ENCODE assay signal across 20 cellular contexts in the genomic region with DNA sequence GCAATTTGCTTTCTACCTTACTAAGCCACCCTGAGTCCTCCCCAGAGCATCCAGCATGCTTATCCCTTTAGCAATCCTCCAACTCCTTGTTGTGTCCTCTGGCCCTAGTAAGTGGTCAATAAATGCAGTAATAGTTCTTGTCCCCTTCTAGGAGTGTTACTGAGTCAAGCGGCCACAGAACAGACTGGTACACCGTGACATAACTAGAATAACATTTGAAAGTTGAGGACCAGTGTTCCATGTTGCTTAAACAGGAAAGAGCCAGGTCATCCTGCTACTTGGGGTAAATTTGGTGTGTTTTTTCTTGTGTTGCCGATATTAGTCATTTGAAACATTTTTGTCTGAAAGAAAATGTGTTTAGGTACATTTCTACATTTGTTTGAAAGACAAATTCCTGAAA. TPM values are rescaled to one million over a fixed set of nuclear protein-coding genes. Genes with fewer than 3 reads are reported as not detected.
DNase-seq lines count a peak whose midpoint lies in the region; ATAC-seq, FAIRE-seq and TF ChIP-seq lines count a peak whose summit lies in the region.
"Had no signal": no experiment of that assay in that cellular context is flagged by ENCODE, and none has a peak within 500 bp of the region (broad histone marks: within the 10 kb centered on the region; RNA-seq: fewer than 3 reads in every experiment).

No MANE protein-coding gene starts in this region.

- H3K23me2 ChIP-seq in H9 (ENCODE audit: insufficient read length, low read depth, low read length, poor library complexity, severe bottlenecking), result peaks cover 5% of the 10 kb centered on the region

- H3K4me2 ChIP-seq in H9 (ENCODE audit: insufficient read depth, insufficient read length, low read length) (no peak overlapping the region), GM12878 (ENCODE audit: control insufficient read depth, insufficient read depth) (no peak overlapping the region), osteoblast (ENCODE audit: insufficient read depth, low read length) (no peak overlapping the region)

- H3K79me2 ChIP-seq in H9 (ENCODE audit: insufficient read depth, low read length), result no peaks in the 10 kb centered on the region
- H3K79me2 ChIP-seq in GM12878 (ENCODE audit: control insufficient read depth, insufficient read depth, low read length), result no peaks in the 10 kb centered on the region; the same call in 1 of the 2 replicates
- H3K79me2 ChIP-seq in osteoblast (ENCODE audit: insufficient read depth, low read length), result no peaks in the 10 kb centered on the region

- no peak overlapping the region for H2AFZ ChIP-seq in H9 (ENCODE audit: low read length)
- H2AFZ ChIP-seq in GM12878 (ENCODE audit: control insufficient read depth, low read depth, low read length), result peak overlapping the region; percentile 59
- peak overlapping the region; percentile 18 for H2AFZ ChIP-seq in osteoblast (ENCODE audit: low read length)

- SMC1A ChIA-PET in GM12878 (lab: Charles Lee; ENCODE audit: uncharacterized antibody, unreplicated experiment), result no interaction called here

- H2BK12ac ChIP-seq in H9 (ENCODE audit: insufficient read length, low read depth, low read length), result no peak overlapping the region

- H3K4me3 ChIP-seq in GM12878 (no peak overlapping the region), osteoblast (ENCODE audit: insufficient read depth, low read length) (no peak overlapping the region), Caco-2 (ENCODE audit: low read depth, low read length) (no peak overlapping the region)
- H3K4me3 ChIP-seq: MG63 had no signal

- no peak overlapping the region for H3K4me3 Mint-ChIP-seq in H9
- H3K4me3 Mint-ChIP-seq in Caco-2 (ENCODE audit: unreplicated experiment), result no peak overlapping the region
- H3K4me3 Mint-ChIP-seq: B cell; CD4-positive, alpha-beta T cell had no signal

- ATAC-seq in GM12878 (peak; percentile 21), GM19452 (IDR thresholded peaks at IDR 0.05; ENCODE audit: unreplicated experiment) (no peak)

- H3K27ac Mint-ChIP-seq in H9 (no peak overlapping the region), Caco-2 (ENCODE audit: unreplicated experiment) (no peak overlapping the region)
- H3K27ac Mint-ChIP-seq: B cell; CD4-positive, alpha-beta T cell had no signal

- H3K4ac ChIP-seq in H9 (ENCODE audit: low read depth, low read length), result no peak overlapping the region

- POLR2A ChIA-PET in GM12878 (lab: Charles Lee) (no interaction called here), Caco-2 (lab: Charles Lee) (no interaction called here)

- no peaks in the 10 kb centered on the region for H3K4me1 ChIP-seq in H9 (ENCODE audit: insufficient read depth, low read length)
- H3K4me1 ChIP-seq in GM12878 (ENCODE audit: control insufficient read depth, insufficient read depth, low read length), result no peaks in the 10 kb centered on the region
- peaks cover 8% of the 10 kb centered on the region for H3K4me1 ChIP-seq in osteoblast (ENCODE audit: insufficient read depth, low read length)
- no peaks in the 10 kb centered on the region for H3K4me1 ChIP-seq in Caco-2

- no peak for DNase-seq in H9
- no peak for DNase-seq in GM12878 (ENCODE audit: low read depth, low spot score)
- DNase-seq in osteoblast (ENCODE audit: insufficient read length, low spot score, missing footprints), result peak; percentile 21
- no peak for DNase-seq in cerebellar cortex (ENCODE audit: low spot score)
- no peak for DNase-seq in Caco-2
- DNase-seq: CD4-positive, alpha-beta T cell; DND-41; H7; KBM-7; MG63; NCI-H1105; NCI-H187; NCI-H446; NCI-H748 treated with DMSO at 0.1 percent for 48 hours; SHP77 had no signal

- H3K9me3 ChIP-seq in H9 (ENCODE audit: control insufficient read depth, low read depth, low read length) (no peaks in the 10 kb centered on the region), KOPT-K1 (ENCODE audit: insufficient read depth, low read length, poor library complexity, severe bottlenecking) (no peaks in the 10 kb centered on the region), GM12878 (replicated peaks; ENCODE audit: control insufficient read depth, insufficient read depth, low read length) (no peaks in the 10 kb centered on the region; the same call in 2 of the 3 replicates), osteoblast (ENCODE audit: low read depth, low read length) (no peaks in the 10 kb centered on the region), Caco-2 (no peaks in the 10 kb centered on the region)
- H3K9me3 ChIP-seq: MG63 had no signal

- H3K27me3 Mint-ChIP-seq in H9 (ENCODE audit: low read depth) (peaks cover 60% of the 10 kb centered on the region), Caco-2 (ENCODE audit: insufficient read depth, unreplicated experiment) (no peaks in the 10 kb centered on the region)
- H3K27me3 Mint-ChIP-seq: B cell had no signal

- H2BK15ac ChIP-seq in H9 (ENCODE audit: low read depth, low read length), result no peak overlapping the region

- H4K5ac ChIP-seq in H9 (ENCODE audit: insufficient read length, low read depth, low read length), result no peak overlapping the region

- H3K9me3 Mint-ChIP-seq in H9, result no peaks in the 10 kb centered on the region; a peak in 1 of 5 replicates
- H3K9me3 Mint-ChIP-seq in Caco-2 (ENCODE audit: unreplicated experiment), result peaks cover 9% of the 10 kb centered on the region
- H3K9me3 Mint-ChIP-seq: CD4-positive, alpha-beta T cell had no signal

- H3K27me3 ChIP-seq in H9 (ENCODE audit: insufficient read depth, low read length) (no peaks in the 10 kb centered on the region), GM12878 (replicated peaks in 1 of 2; ENCODE audit: control insufficient read depth in 2 of 2, insufficient read depth in 2 of 2, low read length in 1 of 2) (no peaks in the 10 kb centered on the region), osteoblast (ENCODE audit: insufficient read depth, low read length) (no peaks in the 10 kb centered on the region), Caco-2 (replicated peaks; ENCODE audit: control insufficient read depth, insufficient read depth, low read length) (no peaks in the 10 kb centered on the region)
- H3K27me3 ChIP-seq: MG63 had no signal

- H3K27ac ChIP-seq in H9 (ENCODE audit: insufficient read length, low read depth, low read length) (no peak overlapping the region), KOPT-K1 (ENCODE audit: low read depth, low read length, poor library complexity, severe bottlenecking) (peak overlapping the region; percentile 98), GM12878 (ENCODE audit: control insufficient read depth, insufficient read depth) (no peak overlapping the region), osteoblast (ENCODE audit: low read depth, low read length) (no peak overlapping the region)

- RAD21 ChIA-PET in GM12878 (lab: Charles Lee; ENCODE audit: unreplicated experiment), result no interaction called here

- no peak overlapping the region for H3K56ac ChIP-seq in H9 (ENCODE audit: insufficient read length, low read depth, low read length)

- no peak for TF ChIP-seq POLR2A in GM12878 (IDR thresholded peaks at IDR 0.05; ENCODE audit: low read depth, low read length)

- no peak overlapping the region for H2AK5ac ChIP-seq in H9 (ENCODE audit: insufficient read length, low read length)

- no CpG with 5 or more reads among the region's 3 CpGs for WGBS in H9 (ENCODE audit: extremely low coverage, insufficient read length, low lambda C conversion rate)
- 4% methylated on average over 3 of the region's 3 CpGs for WGBS in GM12878 (ENCODE audit: insufficient coverage, insufficient replicate concordance, low lambda C conversion rate, missing lambda C conversion rate)

- BruUV-seq in GM12878 (replicated peaks; lab: Mats Ljungman, UMichigan), result no TSS peak
- no TSS peak for BruUV-seq in Caco-2 (replicated peaks; lab: Mats Ljungman, UMichigan)

- in situ Hi-C loops in GM12878 (cut with MboI), result no loop called here

- H4K20me1 ChIP-seq in H9 (ENCODE audit: control insufficient read depth, insufficient read depth, insufficient read length) (no peaks in the 10 kb centered on the region), GM12878 (ENCODE audit: control insufficient read depth, insufficient read depth) (no peaks in the 10 kb centered on the region), osteoblast (ENCODE audit: insufficient read depth, low read length) (no peaks in the 10 kb centered on the region)

- no peaks in the 10 kb centered on the region for H3K79me1 ChIP-seq in H9 (ENCODE audit: insufficient read depth, low read depth, low read length, poor library complexity, severe bottlenecking)

- no peak for TF ChIP-seq EP300 in GM12878 (IDR thresholded peaks at IDR 0.05; ENCODE audit: borderline replicate concordance in 1 of 2, control insufficient read depth in 1 of 2, low read depth in 2 of 2, low read length in 2 of 2)

- CTCF ChIA-PET in GM12878 (lab: Yijun Ruan, JAX), result no interaction called here
- CTCF ChIA-PET in Caco-2 (lab: Charles Lee), result no interaction called here

- H4K8ac ChIP-seq in H9 (replicated peaks; ENCODE audit: insufficient read length, low read depth, low read length), result no peak overlapping the region

- no peak overlapping the region for H2BK120ac ChIP-seq in H9 (ENCODE audit: low read depth, low read length, poor library complexity, severe bottlenecking)

- TF ChIP-seq CTCF in H9 (conservative IDR thresholded peaks at IDR 0.05), result no peak
- TF ChIP-seq CTCF in GM12878 (IDR thresholded peaks at IDR 0.05 in 2 of 3, conservative IDR thresholded peaks at IDR 0.05 in 1 of 3; ENCODE audit: control insufficient read depth in 2 of 3, extremely low read depth in 1 of 3, insufficient read depth in 1 of 3, low read depth in 3 of 3, low read length in 3 of 3), result no peak
- no peak for TF ChIP-seq CTCF in osteoblast (IDR thresholded peaks at IDR 0.05; ENCODE audit: extremely low read depth, low read depth, low read length)
- no peak for TF ChIP-seq CTCF in Caco-2 (IDR thresholded peaks at IDR 0.05; ENCODE audit: insufficient read depth in 1 of 2, low read depth in 1 of 2, low read length in 1 of 2, severe bottlenecking in 1 of 2, unreplicated experiment in 1 of 2)

- intact Hi-C loops in GM12878 (cut with micrococcal nuclease; ENCODE audit: unreplicated experiment) (no loop called here), Caco-2 (cut with micrococcal nuclease; ENCODE audit: unreplicated experiment) (no loop called here)

- H3K36me3 ChIP-seq in KOPT-K1 (ENCODE audit: insufficient read depth, low read length) (peaks cover 22% of the 10 kb centered on the region), GM12878 (ENCODE audit: control insufficient read depth in 2 of 2, insufficient read depth in 2 of 2, low read length in 1 of 2) (no peaks in the 10 kb centered on the region), osteoblast (ENCODE audit: insufficient read depth, low read length) (no peaks in the 10 kb centered on the region), Caco-2 (ENCODE audit: control insufficient read depth, insufficient read depth, low read length) (no peaks in the 10 kb centered on the region)
- H3K36me3 ChIP-seq: MG63 had no signal

- no peak overlapping the region for H2BK5ac ChIP-seq in H9 (ENCODE audit: insufficient read length, low read length)

- H3T11ph ChIP-seq in H9 (ENCODE audit: low read length), result no peak overlapping the region

- no peak overlapping the region for H2BK20ac ChIP-seq in H9 (ENCODE audit: low read depth, low read length, poor library complexity, severe bottlenecking)

- no peak overlapping the region for H3K9ac ChIP-seq in H9 (ENCODE audit: extremely low read depth, insufficient read length, low read length)
- no peak overlapping the region for H3K9ac ChIP-seq in GM12878 (ENCODE audit: control insufficient read depth, insufficient read depth, low read length)

- TF ChIP-seq RAD21 in GM12878 (IDR thresholded peaks at IDR 0.05; ENCODE audit: insufficient read depth, low read depth, low read length), result no peak

- H3K36me3 Mint-ChIP-seq in H9 (ENCODE audit: insufficient read depth in 1 of 3, low read depth in 3 of 3), result no peaks in the 10 kb centered on the region
- H3K36me3 Mint-ChIP-seq in Caco-2 (ENCODE audit: insufficient read depth, unreplicated experiment), result peaks cover 8% of the 10 kb centered on the region

- no peak overlapping the region for H4K91ac ChIP-seq in H9 (ENCODE audit: insufficient read length, low read depth, low read length)

- H3K23ac ChIP-seq in H9 (ENCODE audit: insufficient read length, low read depth, low read length), result peak overlapping the region; percentile 71

- no peak overlapping the region for H3K18ac ChIP-seq in H9 (ENCODE audit: insufficient read length, low read depth, low read length)

- peaks cover 12 to 18% of the 10 kb centered on the region in 2 experiments for H3K4me1 Mint-ChIP-seq in H9
- peaks cover 6% of the 10 kb centered on the region for H3K4me1 Mint-ChIP-seq in Caco-2 (ENCODE audit: low read depth, unreplicated experiment)

- no peak overlapping the region for H3K14ac ChIP-seq in H9 (ENCODE audit: insufficient read depth, low read length)

- FAIRE-seq in GM12878 (lab: Jason Lieb, UNC), result no peak
- FAIRE-seq: D721Med, RCC 7860 had no signal

RNA-seq across cellular contexts. Expression of a gene that starts 4.8 kb away (rescaled TPM):
- total RNA-seq in H9 (2021), result 30.0 and 32.4 TPM in 2 replicates
- 302 and 310 TPM in 2 replicates for total RNA-seq in GM12878 (2013; cell fraction: nucleolus; rRNA removed)
- total RNA-seq in GM12878 (2014; rRNA removed), result 93.1 and 103 TPM in 2 replicates
- 75.8 and 82.5 TPM in 2 replicates for total RNA-seq in GM12878 (2014; rRNA removed; fragmentation: Illumina TruSeq; extraction: Trizol)
- total RNA-seq in GM12878 (2021), result 110 and 118 TPM in 2 replicates
- polyA plus RNA-seq in GM12878 (2011; ENCODE audit: low read depth), result 7.2 TPM
- polyA plus RNA-seq in GM12878 (2011; rRNA removed), result 42.9 and 51.2 TPM in 2 replicates
- polyA plus RNA-seq in GM12878 (2011; cell fraction: cytosol; rRNA removed), result 35.1 and 36.3 TPM in 2 replicates
- polyA plus RNA-seq in GM12878 (2011; cell fraction: nucleus; rRNA removed), result 48.6 and 53.0 TPM in 2 replicates
- polyA plus RNA-seq in GM12878 (2012), result 11.0 and 14.3 TPM in 2 replicates
- 47.3 and 58.1 TPM in 2 replicates for polyA plus RNA-seq in GM12878 (2014; fragmentation: Illumina TruSeq; extraction: Trizol)
- polyA plus RNA-seq in GM12878 (2014; fragmentation: Nextera tagmentation; extraction: Ambion mirVana), result 10 to 100 TPM in 1 of 2 experiments, 1 to 10 TPM in 1; 8.0 to 16.8 TPM
- polyA plus RNA-seq in GM12878 (2014; rRNA removed), result 30.1 and 30.7 TPM in 2 replicates
- 10 to 100 TPM; 44.3 to 53.4 TPM for polyA plus RNA-seq in GM12878 (2016; fragmentation: Nextera tagmentation; extraction: Ambion mirVana)
- polyA minus RNA-seq in GM12878 (2011; rRNA and poly(A)+ RNA removed), result 113 and 159 TPM in 2 replicates
- polyA minus RNA-seq in GM12878 (2011; cell fraction: cytosol; rRNA and poly(A)+ RNA removed), result 72.0 and 108 TPM in 2 replicates
- polyA minus RNA-seq in GM12878 (2011; cell fraction: nucleus; rRNA and poly(A)+ RNA removed), result 94.3 and 203 TPM in 2 replicates
- 40.4 and 45.6 TPM in 2 replicates for total RNA-seq in osteoblast
- total RNA-seq in Caco-2 (2022), result 165 and 175 TPM in 2 replicates
